11 cellular contexts compared by ENCODE assay signal in genomic region chr3:48431224-48432029, GRCh38. TPM values are rescaled to one million over a fixed set of nuclear protein-coding genes. Genes with fewer than 3 reads are reported as not detected.
DNase-seq lines count a peak whose midpoint lies in the region; ATAC-seq, FAIRE-seq and TF ChIP-seq lines count a peak whose summit lies in the region.
"Had no signal": no experiment of that assay in that cellular context is flagged by ENCODE, and none has a peak within 500 bp of the region (broad histone marks: within the 10 kb centered on the region; RNA-seq: fewer than 3 reads in every experiment).

No MANE protein-coding gene starts in this region.

- H3K4me1 ChIP-seq in upper lobe of left lung, result peaks cover 31 to 56% (median 38%) of the 10 kb centered on the region in 4 donors

- TF ChIP-seq POLR2A in upper lobe of left lung (IDR thresholded peaks at IDR 0.05) (no peak), H54 (IDR thresholded peaks at IDR 0.05; ENCODE audit: low read depth, low read length) (no peak)

- H3K9me3 ChIP-seq in upper lobe of left lung, result no peaks in the 10 kb centered on the region

- H3K9me3 Mint-ChIP-seq in activated naive CD4-positive, alpha-beta T cell treated with anti-CD3 and anti-CD28 coated beads, Interleukin-2, amount 50 U/mL, for 24 hours, result no peaks in the 10 kb centered on the region
- no peaks in the 10 kb centered on the region for H3K9me3 Mint-ChIP-seq in naive thymus-derived CD8-positive, alpha-beta T cell

- H3K4me3 ChIP-seq in coronary artery (no peak overlapping the region), upper lobe of left lung (no peak overlapping the region)

- H3K36me3 Mint-ChIP-seq in activated naive CD4-positive, alpha-beta T cell treated with anti-CD3 and anti-CD28 coated beads, Interleukin-2, amount 50 U/mL, for 24 hours, result no peaks in the 10 kb centered on the region
- H3K36me3 Mint-ChIP-seq in naive thymus-derived CD8-positive, alpha-beta T cell, result peaks cover 0 to 8% (median 1%) of the 10 kb centered on the region in 3 donors

- peak overlapping the region; percentile 54 for H3K4me3 Mint-ChIP-seq in activated naive CD4-positive, alpha-beta T cell treated with anti-CD3 and anti-CD28 coated beads, Interleukin-2, amount 50 U/mL, for 24 hours
- peak overlapping the region; percentile 42 to 89 (median 84) for H3K4me3 Mint-ChIP-seq in naive thymus-derived CD8-positive, alpha-beta T cell

- FAIRE-seq in H54 (lab: Jason Lieb, UNC), result no peak

- H3K27ac ChIP-seq in coronary artery (peak overlapping the region; percentile 97 to 99), upper lobe of left lung (peak overlapping the region; percentile 91 to 95 (median 92))

- no peak for DNase-seq in activated naive CD4-positive, alpha-beta T cell treated with Interleukin-2 at 50 U/mL for 16 hours
- DNase-seq in coronary artery (ENCODE audit: low spot score) (no peak), upper lobe of left lung (no peak), NK-92 (lab: John Stamatoyannopoulos, UW; ENCODE audit: unreplicated experiment) (no peak), H54 (ENCODE audit: insufficient read length, low spot score) (no peak)
- DNase-seq in naive thymus-derived CD8-positive, alpha-beta T cell, result no peak
- DNase-seq: AML-193, mesendoderm had no signal

- whole genome bisulfite sequencing in upper lobe of left lung, 2 donors, result 82 to 85% methylated on average over 5 to 8 of the region's 8 CpGs

- no peaks in the 10 kb centered on the region for H3K27me3 ChIP-seq in upper lobe of left lung

- H3K27ac Mint-ChIP-seq in activated naive CD4-positive, alpha-beta T cell treated with anti-CD3 and anti-CD28 coated beads, Interleukin-2, amount 50 U/mL, for 24 hours, result no peak overlapping the region
- peak overlapping the region in 3 of 10 donors; percentile 35 to 62 (median 36) for H3K27ac Mint-ChIP-seq in naive thymus-derived CD8-positive, alpha-beta T cell

- ATAC-seq in naive thymus-derived CD8-positive, alpha-beta T cell, result no peak
- ATAC-seq in upper lobe of left lung (ENCODE audit: low FRiP score in 2 of 2), result no peak
- ATAC-seq in GM19452 (IDR thresholded peaks at IDR 0.05; ENCODE audit: unreplicated experiment), result no peak

- TF ChIP-seq CTCF in coronary artery (IDR thresholded peaks at IDR 0.05) (no peak), upper lobe of left lung (IDR thresholded peaks at IDR 0.05) (no peak)

- H3K4me1 Mint-ChIP-seq in activated naive CD4-positive, alpha-beta T cell treated with anti-CD3 and anti-CD28 coated beads, Interleukin-2, amount 50 U/mL, for 24 hours, result peaks cover 13% of the 10 kb centered on the region
- H3K4me1 Mint-ChIP-seq in naive thymus-derived CD8-positive, alpha-beta T cell, result peaks cover 6 to 22% (median 15%) of the 10 kb centered on the region in 4 donors

- peaks cover 0 to 21% (median 11%) of the 10 kb centered on the region in 4 donors for H3K36me3 ChIP-seq in upper lobe of left lung

- TF ChIP-seq EP300 in upper lobe of left lung (IDR thresholded peaks at IDR 0.05), result no peak

- no peaks in the 10 kb centered on the region for H3K27me3 Mint-ChIP-seq in activated naive CD4-positive, alpha-beta T cell treated with anti-CD3 and anti-CD28 coated beads, Interleukin-2, amount 50 U/mL, for 24 hours
- peaks cover 0 to 2% (median 0%) of the 10 kb centered on the region in 5 donors for H3K27me3 Mint-ChIP-seq in naive thymus-derived CD8-positive, alpha-beta T cell

- POLR2A ChIA-PET in naive thymus-derived CD8-positive, alpha-beta T cell (lab: Charles Lee), result interaction anchor here (0.9 to 2.7 kb wide), 2 partner anchors 8 to 12 kb away, joined by 5 to 13 read pairs; partner anchors contain the start of genes CCDC51 and TMA7

RNA-seq across cellular contexts. Expression of gene PLXNB1, which starts 1.5 kb away (rescaled TPM):
- total RNA-seq in naive thymus-derived CD8-positive, alpha-beta T cell, result 1 to 10 TPM; 2.0 to 3.2 TPM
- polyA plus RNA-seq in naive thymus-derived CD8-positive, alpha-beta T cell, result not detected
- 100 to 1,000 TPM in 4 of 6 donors, 10 to 100 TPM in 2; 91.2 to 588 (median 123) TPM for total RNA-seq in upper lobe of left lung

RNA-seq across cellular contexts. Expression of gene CCDC51, which starts 8.5 kb away (rescaled TPM):
- total RNA-seq in naive thymus-derived CD8-positive, alpha-beta T cell, result 1 to 10 TPM; 4.6 to 4.7 TPM
- 10 to 100 TPM in 2 of 3 donors, 1 to 10 TPM in 1; 8.6 to 12.9 (median 11.8) TPM for polyA plus RNA-seq in naive thymus-derived CD8-positive, alpha-beta T cell
- 10 to 100 TPM in 5 of 6 donors, 1 to 10 TPM in 1; 6.3 to 18.2 (median 13.2) TPM for total RNA-seq in upper lobe of left lung

RNA-seq across cellular contexts. Expression of gene TMA7, which starts 8.6 kb away (rescaled TPM):
- 100 to 1,000 TPM; 274 to 291 TPM for total RNA-seq in naive thymus-derived CD8-positive, alpha-beta T cell
- polyA plus RNA-seq in naive thymus-derived CD8-positive, alpha-beta T cell, result 100 to 1,000 TPM; 714 to 931 (median 847) TPM
- total RNA-seq in upper lobe of left lung, result 100 to 1,000 TPM; 115 to 282 (median 163) TPM

RNA-seq across cellular contexts. Expression of gene ATRIP, which starts 15.1 kb away (rescaled TPM):
- total RNA-seq in naive thymus-derived CD8-positive, alpha-beta T cell, result 10 to 100 TPM; 13.2 to 13.5 TPM
- polyA plus RNA-seq in naive thymus-derived CD8-positive, alpha-beta T cell, result 10 to 100 TPM in 2 of 3 donors, 1 to 10 TPM in 1; 8.9 to 17.5 (median 13.1) TPM
- total RNA-seq in upper lobe of left lung, result 10 to 100 TPM in 1 of 6 donors, 1 to 10 TPM in 5; 5.1 to 10.5 (median 6.5) TPM

RNA-seq across cellular contexts. Expression of gene FBXW12, which starts 59.4 kb away (rescaled TPM):
- total RNA-seq in naive thymus-derived CD8-positive, alpha-beta T cell, result not detected
- polyA plus RNA-seq in naive thymus-derived CD8-positive, alpha-beta T cell, result not detected
- total RNA-seq in upper lobe of left lung, result not detected
- total RNA-seq: fibroblast of villous mesenchyme had no signal

Comparison
In these comparisons a context has a peak if more than half of its experiments do, and no peak if none do; other contexts are left out.
1. RNA of gene PLXNB1, which starts 1.5 kb away (total RNA-seq): 91.2 to 588 TPM in upper lobe of left lung; 2.0 to 3.2 TPM in naive thymus-derived CD8-positive, alpha-beta T cell; every median in the first group is over 10 times any median in the second.